Comparison of ENCODE assay signal across 8 cellular contexts in the genomic region with DNA sequence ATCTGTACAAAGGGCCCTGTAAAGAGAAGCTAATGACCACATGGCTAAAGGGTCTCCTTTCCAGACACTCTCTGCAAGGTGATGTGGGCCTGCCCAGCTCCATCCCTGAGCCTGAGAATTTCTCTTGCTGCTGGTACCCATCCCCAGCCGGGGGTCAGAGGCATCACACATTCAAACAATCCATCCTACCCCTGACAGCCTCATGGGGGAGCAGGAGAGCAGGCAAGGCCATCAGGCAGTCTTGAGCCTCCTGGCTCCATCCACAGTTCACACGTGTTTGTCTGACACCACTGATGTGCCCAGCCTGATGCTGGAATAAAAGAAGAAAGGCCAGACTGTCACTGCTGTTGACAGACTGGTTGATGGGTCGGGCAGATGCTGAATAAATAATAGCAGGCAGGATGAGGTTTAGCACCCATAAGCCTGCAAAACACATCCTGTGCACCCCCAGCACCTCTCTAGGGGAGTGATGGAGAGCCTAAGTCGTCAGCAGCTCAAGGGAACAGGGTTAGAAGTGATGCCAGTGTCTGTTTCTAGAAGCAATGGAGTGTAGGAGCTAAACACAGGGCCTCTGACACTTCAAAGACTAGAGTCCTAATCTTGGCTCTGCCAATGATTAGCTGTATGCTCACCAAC. TPM values are rescaled to one million over a fixed set of nuclear protein-coding genes. Genes with fewer than 3 reads are reported as not detected.
DNase-seq lines count a peak whose midpoint lies in the region; ATAC-seq and TF ChIP-seq lines count a peak whose summit lies in the region.

No MANE protein-coding gene starts in this region.

- H3K27me3 ChIP-seq in DND-41 (ENCODE audit: insufficient read depth, low read length, poor library complexity) (no peaks in the 10 kb centered on the region), SJCRH30 (no peaks in the 10 kb centered on the region), colonic mucosa (no peaks in the 10 kb centered on the region), right lobe of liver (no peaks in the 10 kb centered on the region)

- peaks cover 66% of the 10 kb centered on the region for H3K27me3 Mint-ChIP-seq in type B pancreatic cell

- DNase-seq in DND-41 (peak; percentile 47), HEK293T (ENCODE audit: extremely low spot score) (peak; percentile 85), SJCRH30 (peak; percentile 59 to 76), colonic mucosa (no peak), right lobe of liver (no peak), type B pancreatic cell (ENCODE audit: extremely low spot score, unreplicated experiment) (no peak), lower leg skin (ENCODE audit: low spot score in 2 of 2) (no peak)

- H3K4me3 Mint-ChIP-seq in type B pancreatic cell, result no peak overlapping the region

- H3K4me1 Mint-ChIP-seq in type B pancreatic cell (ENCODE audit: unreplicated experiment), result no peaks in the 10 kb centered on the region

- H3K27ac ChIP-seq in DND-41 (ENCODE audit: low read length), result no peak overlapping the region
- no peak overlapping the region for H3K27ac ChIP-seq in SJCRH30
- H3K27ac ChIP-seq in colonic mucosa, result no peak overlapping the region
- no peak overlapping the region for H3K27ac ChIP-seq in right lobe of liver

- no peak overlapping the region for H3K4me2 ChIP-seq in DND-41 (ENCODE audit: insufficient read depth, low read length)

- H3K36me3 ChIP-seq in DND-41 (ENCODE audit: insufficient read depth, low read length), result no peaks in the 10 kb centered on the region
- no peaks in the 10 kb centered on the region for H3K36me3 ChIP-seq in SJCRH30
- H3K36me3 ChIP-seq in colonic mucosa, result no peaks in the 10 kb centered on the region
- H3K36me3 ChIP-seq in right lobe of liver, result no peaks in the 10 kb centered on the region

- no peaks in the 10 kb centered on the region for H3K9me3 ChIP-seq in DND-41 (ENCODE audit: insufficient read depth, low read length, severe bottlenecking)
- H3K9me3 ChIP-seq in SJCRH30 (replicated peaks), result no peaks in the 10 kb centered on the region
- H3K9me3 ChIP-seq in colonic mucosa, result no peaks in the 10 kb centered on the region
- no peaks in the 10 kb centered on the region for H3K9me3 ChIP-seq in right lobe of liver

- peaks cover 24% of the 10 kb centered on the region for H3K4me1 ChIP-seq in DND-41 (ENCODE audit: insufficient read depth, low read length)
- H3K4me1 ChIP-seq in SJCRH30, result peaks cover 24% of the 10 kb centered on the region
- H3K4me1 ChIP-seq in colonic mucosa, result no peaks in the 10 kb centered on the region
- no peaks in the 10 kb centered on the region for H3K4me1 ChIP-seq in right lobe of liver

- no peaks in the 10 kb centered on the region for H3K79me2 ChIP-seq in DND-41 (ENCODE audit: insufficient read depth, low read length)

- H3K9me3 Mint-ChIP-seq in type B pancreatic cell, result no peaks in the 10 kb centered on the region

- H3K4me3 ChIP-seq in DND-41 (ENCODE audit: low read depth in 1 of 2, low read length in 2 of 2) (no peak overlapping the region), SJCRH30 (no peak overlapping the region), colonic mucosa (no peak overlapping the region), right lobe of liver (no peak overlapping the region), lower leg skin (ENCODE audit: low read depth, poor library complexity, severe bottlenecking) (no peak overlapping the region)

- no peaks in the 10 kb centered on the region for H3K36me3 Mint-ChIP-seq in type B pancreatic cell

- POLR2A ChIA-PET in HEK293T (lab: Yijun Ruan, JAX), result no interaction called here

- no peak overlapping the region for H3K9ac ChIP-seq in DND-41 (ENCODE audit: low read depth, low read length)
- no peak overlapping the region for H3K9ac ChIP-seq in colonic mucosa (ENCODE audit: low read depth in 2 of 2, low read length in 2 of 2)

- CTCF ChIA-PET in HEK293T (lab: Yijun Ruan, JAX), result interaction anchor here (0.6 to 1.7 kb wide), 8 partner anchors 9 to 79 kb away, joined by 3 to 5 read pairs (median 3); a partner anchor contains a TSS

- no peaks in the 10 kb centered on the region for H4K20me1 ChIP-seq in DND-41 (ENCODE audit: insufficient read depth, low read length)

- no peak overlapping the region for H2AFZ ChIP-seq in DND-41 (ENCODE audit: low read depth, low read length)

- WGBS in right lobe of liver (ENCODE audit: insufficient coverage, low coverage, low lambda C conversion rate, missing lambda C conversion rate), result 38% methylated on average over 1 of the region's 4 CpGs
- WGBS in lower leg skin, 2 donors, result 28 to 33% methylated on average over 4 of the region's 4 CpGs

- intact Hi-C loops in colonic mucosa (cut with DNase I), result no loop called here
- intact Hi-C loops in right lobe of liver (cut with DNase I), result no loop called here
- intact Hi-C loops in lower leg skin (cut with DNase I; ENCODE audit: low total_unique reads), result no loop called here

- no peak overlapping the region for H3K27ac Mint-ChIP-seq in type B pancreatic cell

- ATAC-seq in DND-41 (ENCODE audit: insufficient read depth, low read depth) (peak; percentile 84), right lobe of liver (peak; percentile 40 to 69 (median 62)), HG02970 (IDR thresholded peaks at IDR 0.05; ENCODE audit: low FRiP score, unreplicated experiment) (no peak)

- peak; percentile 69 for TF ChIP-seq CTCF in DND-41 (IDR thresholded peaks at IDR 0.05; ENCODE audit: borderline replicate concordance, extremely low read depth, low read length, poor library complexity, severe bottlenecking)
- TF ChIP-seq CTCF in colonic mucosa (IDR thresholded peaks at IDR 0.05), result peak; percentile 45
- TF ChIP-seq CTCF in right lobe of liver (IDR thresholded peaks at IDR 0.05), result peak in 3 of 4 donors; percentile 24 to 50 (median 37)
- TF ChIP-seq CTCF in type B pancreatic cell (conservative IDR thresholded peaks at IDR 0.05), result peak; percentile 73
- TF ChIP-seq CTCF in lower leg skin (IDR thresholded peaks at IDR 0.05), result no peak

- TF ChIP-seq POLR2A in right lobe of liver (IDR thresholded peaks at IDR 0.05), result no peak
- TF ChIP-seq POLR2A in lower leg skin (IDR thresholded peaks at IDR 0.05), result no peak

TF ChIP-seq in HEK293T, 16 proteins besides CTCF, POLR2A, EP300 and RAD21:
- TF ChIP-seq, protein P1, sequence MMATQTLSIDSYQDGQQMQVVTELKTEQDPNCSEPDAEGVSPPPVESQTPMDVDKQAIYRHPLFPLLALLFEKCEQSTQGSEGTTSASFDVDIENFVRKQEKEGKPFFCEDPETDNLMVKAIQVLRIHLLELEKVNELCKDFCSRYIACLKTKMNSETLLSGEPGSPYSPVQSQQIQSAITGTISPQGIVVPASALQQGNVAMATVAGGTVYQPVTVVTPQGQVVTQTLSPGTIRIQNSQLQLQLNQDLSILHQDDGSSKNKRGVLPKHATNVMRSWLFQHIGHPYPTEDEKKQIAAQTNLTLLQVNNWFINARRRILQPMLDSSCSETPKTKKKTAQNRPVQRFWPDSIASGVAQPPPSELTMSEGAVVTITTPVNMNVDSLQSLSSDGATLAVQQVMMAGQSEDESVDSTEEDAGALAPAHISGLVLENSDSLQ (IDR thresholded peaks at IDR 0.05), result peak; percentile 12; the same call in 1 of the 2 replicates
- TF ChIP-seq ARNT (IDR thresholded peaks at IDR 0.05), result no peak

RNA-seq across cellular contexts. Expression of a gene that starts 43.5 kb away (rescaled TPM):
- total RNA-seq in SJCRH30 (2014; rRNA removed; shearing (Covaris generic)), result 9.2 and 10.3 TPM in 2 replicates
- total RNA-seq in colonic mucosa, result under 1 TPM; 0.30 to 0.45 TPM
- total RNA-seq in right lobe of liver, result under 1 TPM in 2 of 6 experiments, not detected in 4; 0.11 to 0.14 TPM
- 0.55 and 0.85 TPM in 2 replicates for total RNA-seq in type B pancreatic cell (ENCODE audit: low replicate concordance)
- under 1 TPM in 2 of 4 donors, not detected in 2; 0.39 to 0.94 TPM for total RNA-seq in lower leg skin

Comparison
In these comparisons a context has a peak if more than half of its experiments do, and no peak if none do; other contexts are left out.
1. DNase-seq: peak in DND-41 (single experiment), HEK293T (single experiment) and SJCRH30 (2 of 2); none in colonic mucosa (single experiment), right lobe of liver (0 of 3), type B pancreatic cell (single experiment) and lower leg skin (0 of 2).
2. CTCF ChIP-seq: peak in DND-41 (single experiment), colonic mucosa (single experiment), right lobe of liver (3 of 4) and type B pancreatic cell (single experiment); none in lower leg skin (0 of 3).